18 cellular contexts compared by ENCODE assay signal in genomic region chr9:110918316-110919054, GRCh38.
DNase-seq lines count a peak whose midpoint lies in the region; ATAC-seq, FAIRE-seq and TF ChIP-seq lines count a peak whose summit lies in the region.
"Had no signal": no experiment of that assay in that cellular context is flagged by ENCODE, and none has a peak within 500 bp of the region (broad histone marks: within the 10 kb centered on the region; RNA-seq: fewer than 3 reads in every experiment).

No MANE protein-coding gene starts in this region.

- no peaks in the 10 kb centered on the region for H4K20me1 ChIP-seq in endothelial cell of umbilical vein (replicated peaks; ENCODE audit: control insufficient read depth, extremely low read depth, insufficient read depth, low read length)

- no peaks in the 10 kb centered on the region for H3K36me3 ChIP-seq in endothelial cell of umbilical vein (ENCODE audit: control insufficient read depth in 2 of 2, extremely low read depth in 1 of 2, insufficient read depth in 2 of 2, low read length in 2 of 2)

- CTCF ChIA-PET in endothelial cell of umbilical vein (lab: Charles Lee): interaction anchor here (1.0 to 1.8 kb wide), 2 partner anchors 98 to 280 kb away, joined by 3 to 4 read pairs; no protein-coding TSS in a partner anchor
- CTCF ChIA-PET in activated CD4-positive, alpha-beta memory T cell treated with anti-CD3 and anti-CD28 coated beads, Interleukin-2, amount 10 ng/mL, durations not matched to agents 7 days and 5 days (lab: Charles Lee): no interaction called here

- dilution Hi-C loops in endothelial cell of umbilical vein (cut with MboI; ENCODE audit: extremely low pct_ligation_motif_present, low sequenced_read_pairs): no loop called here

- H3K9me3 ChIP-seq in endothelial cell of umbilical vein (replicated peaks; ENCODE audit: control insufficient read depth, insufficient read depth, low read length): no peaks in the 10 kb centered on the region

- no peaks in the 10 kb centered on the region for H3K4me1 Mint-ChIP-seq in activated CD4-positive, alpha-beta memory T cell treated with anti-CD3 and anti-CD28 coated beads, Interleukin-2, amount 10 ng/mL, durations not matched to agents 7 days and 5 days

- ATAC-seq in omental fat pad (ENCODE audit: low FRiP score) (peak; percentile 60), HG03565 (IDR thresholded peaks at IDR 0.05; ENCODE audit: unreplicated experiment) (no peak)
- ATAC-seq: Panc1 had no signal

- H3K4me3 Mint-ChIP-seq in activated CD4-positive, alpha-beta memory T cell treated with anti-CD3 and anti-CD28 coated beads, Interleukin-2, amount 10 ng/mL, durations not matched to agents 7 days and 5 days: no peak overlapping the region
- H3K4me3 Mint-ChIP-seq: activated CD4-positive, alpha-beta memory T cell treated with anti-CD3 and anti-CD28 coated beads for 36 hours; T-helper 2 cell treated with Interferon-gamma antibody and Interleukin-4, amounts not matched to agents 5 μg/mL and 100 μg/mL, for 36 hours had no signal

- TF ChIP-seq CTCF in endothelial cell of umbilical vein (IDR thresholded peaks at IDR 0.05; ENCODE audit: extremely low read depth in 1 of 2, insufficient read depth in 1 of 2, low read depth in 1 of 2, low read length in 2 of 2) (no peak), omental fat pad (IDR thresholded peaks at IDR 0.05) (no peak)

- H3K9me3 Mint-ChIP-seq in activated CD4-positive, alpha-beta memory T cell treated with anti-CD3 and anti-CD28 coated beads, Interleukin-2, amount 10 ng/mL, durations not matched to agents 7 days and 5 days: peaks cover 3% of the 10 kb centered on the region
- H3K9me3 Mint-ChIP-seq: T-helper 2 cell treated with Interferon-gamma antibody and Interleukin-4, amounts not matched to agents 5 μg/mL and 100 μg/mL, for 36 hours had no signal

- no peaks in the 10 kb centered on the region for H3K27me3 Mint-ChIP-seq in activated CD4-positive, alpha-beta memory T cell treated with anti-CD3 and anti-CD28 coated beads, Interleukin-2, amount 10 ng/mL, durations not matched to agents 7 days and 5 days
- H3K27me3 Mint-ChIP-seq: activated CD4-positive, alpha-beta memory T cell treated with anti-CD3 and anti-CD28 coated beads for 36 hours had no signal

- no peaks in the 10 kb centered on the region for H3K27me3 ChIP-seq in endothelial cell of umbilical vein (ENCODE audit: control insufficient read depth in 2 of 2, insufficient read depth in 2 of 2, low read length in 2 of 2)

- TF ChIP-seq POLR2A in endothelial cell of umbilical vein (IDR thresholded peaks at IDR 0.05; ENCODE audit: low read depth, low read length): no peak

- H3K27ac ChIP-seq in endothelial cell of umbilical vein (ENCODE audit: insufficient read depth, low read depth, low read length): no peak overlapping the region
- H3K27ac ChIP-seq: C4-2B had no signal

- POLR2A ChIA-PET in endothelial cell of umbilical vein (lab: Charles Lee): no interaction called here
- POLR2A ChIA-PET in activated CD4-positive, alpha-beta memory T cell treated with anti-CD3 and anti-CD28 coated beads, Interleukin-2, amount 10 ng/mL, durations not matched to agents 7 days and 5 days (lab: Charles Lee): no interaction called here

- no peak overlapping the region for H3K27ac Mint-ChIP-seq in activated CD4-positive, alpha-beta memory T cell treated with anti-CD3 and anti-CD28 coated beads, Interleukin-2, amount 10 ng/mL, durations not matched to agents 7 days and 5 days
- H3K27ac Mint-ChIP-seq: activated CD4-positive, alpha-beta memory T cell treated with anti-CD3 and anti-CD28 coated beads for 36 hours; T-helper 2 cell treated with Interferon-gamma antibody and Interleukin-4, amounts not matched to agents 5 μg/mL and 100 μg/mL, for 36 hours had no signal

- H3K4me3 ChIP-seq in endothelial cell of umbilical vein (replicated peaks in 1 of 3; ENCODE audit: insufficient read depth in 1 of 3, low read depth in 1 of 3, low read length in 3 of 3): no peak overlapping the region
- H3K4me3 ChIP-seq: lung had no signal

- FAIRE-seq in RCC 7860 (lab: Jason Lieb, UNC) (peak; percentile 18), endothelial cell of umbilical vein (lab: Jason Lieb, UNC) (peak; percentile 12)

- BruUV-seq in endothelial cell of umbilical vein (replicated peaks; lab: Mats Ljungman, UMichigan): no TSS peak

- no peaks in the 10 kb centered on the region for H3K4me1 ChIP-seq in endothelial cell of umbilical vein (ENCODE audit: control insufficient read depth, extremely low read depth, insufficient read depth, low read length)

- H3K4me2 ChIP-seq in endothelial cell of umbilical vein (ENCODE audit: insufficient read depth, low read length): no peak overlapping the region

- no peak overlapping the region for H2AFZ ChIP-seq in endothelial cell of umbilical vein (ENCODE audit: low read depth, low read length)

- no peaks in the 10 kb centered on the region for H3K36me3 Mint-ChIP-seq in activated CD4-positive, alpha-beta memory T cell treated with anti-CD3 and anti-CD28 coated beads, Interleukin-2, amount 10 ng/mL, durations not matched to agents 7 days and 5 days (ENCODE audit: low read depth)
- H3K36me3 Mint-ChIP-seq: activated CD4-positive, alpha-beta memory T cell treated with anti-CD3 and anti-CD28 coated beads for 36 hours had no signal

- H3K79me2 ChIP-seq in endothelial cell of umbilical vein (ENCODE audit: control insufficient read depth, insufficient read depth, low read length): no peaks in the 10 kb centered on the region

- H3K9ac ChIP-seq in endothelial cell of umbilical vein (replicated peaks; ENCODE audit: extremely low read depth, insufficient read depth, low read length): no peak overlapping the region

- DNase-seq in ELR (ENCODE audit: low read depth) (peak; percentile 84), RCC 7860 (ENCODE audit: low spot score) (peak; percentile 56), endothelial cell of umbilical vein (ENCODE audit: low read depth, low spot score) (no peak), omental fat pad (ENCODE audit: low spot score) (no peak), NCI-H2029 treated with DMSO at 0.1 percent for 48 hours (lab: John Stamatoyannopoulos, UW) (no peak)
- DNase-seq in stimulated activated CD4-positive, alpha-beta T cell treated with anti-CD3 and anti-CD28 coated beads, Interleukin-4, amount 100 ng/mL, for 24 hours: no peak
- DNase-seq in activated CD4-positive, alpha-beta memory T cell treated with anti-CD3 and anti-CD28 coated beads, Interleukin-2, amount 10 ng/mL, durations not matched to agents 7 days and 5 days: no peak
- DNase-seq: activated CD4-positive, alpha-beta memory T cell treated with anti-CD3 and anti-CD28 coated beads for 36 hours; activated gamma-delta T cell treated with Interleukin-2 at 50 U/mL for 16 hours; dermis blood vessel endothelial cell; NCI-H345; nucleus accumbens; stimulated activated naive CD4-positive, alpha-beta T cell had no signal

- intact Hi-C loops in endothelial cell of umbilical vein (cut with micrococcal nuclease): no loop called here

- no peaks in the 10 kb centered on the region for H3K9me1 ChIP-seq in endothelial cell of umbilical vein (replicated peaks; ENCODE audit: control insufficient read depth, extremely low read depth, insufficient read depth, low read length)

TF ChIP-seq in endothelial cell of umbilical vein, 7 proteins besides CTCF, POLR2A, EP300 and RAD21:
- no peak for TF ChIP-seq POLR2AphosphoS5 (IDR thresholded peaks at IDR 0.05; ENCODE audit: insufficient read depth, low read depth, low read length)
- TF ChIP-seq FOS (IDR thresholded peaks at IDR 0.05; ENCODE audit: borderline replicate concordance, insufficient read depth, low read length): no peak
- no peak for TF ChIP-seq MYC (IDR thresholded peaks at IDR 0.05; ENCODE audit: low read depth, low read length)
- no peak for TF ChIP-seq JUN (IDR thresholded peaks at IDR 0.05; ENCODE audit: borderline replicate concordance, insufficient read depth, insufficient read length, low read depth)
TF ChIP-seq in endothelial cell of umbilical vein: peak in this region for 0.

Comparison
In these comparisons a context has a peak if more than half of its experiments do, and no peak if none do; other contexts are left out.
1. DNase-seq: peak in ELR (single experiment) and RCC 7860 (single experiment); none in endothelial cell of umbilical vein (single experiment), omental fat pad (single experiment), stimulated activated CD4-positive, alpha-beta T cell treated with anti-CD3 and anti-CD28 coated beads, Interleukin-4, amount 100 ng/mL, for 24 hours (single experiment), NCI-H2029 treated with DMSO at 0.1 percent for 48 hours (single experiment) and activated CD4-positive, alpha-beta memory T cell treated with anti-CD3 and anti-CD28 coated beads, Interleukin-2, amount 10 ng/mL, durations not matched to agents 7 days and 5 days (single experiment).